Comparison of ENCODE assay signal across 15 cellular contexts in the genomic region with DNA sequence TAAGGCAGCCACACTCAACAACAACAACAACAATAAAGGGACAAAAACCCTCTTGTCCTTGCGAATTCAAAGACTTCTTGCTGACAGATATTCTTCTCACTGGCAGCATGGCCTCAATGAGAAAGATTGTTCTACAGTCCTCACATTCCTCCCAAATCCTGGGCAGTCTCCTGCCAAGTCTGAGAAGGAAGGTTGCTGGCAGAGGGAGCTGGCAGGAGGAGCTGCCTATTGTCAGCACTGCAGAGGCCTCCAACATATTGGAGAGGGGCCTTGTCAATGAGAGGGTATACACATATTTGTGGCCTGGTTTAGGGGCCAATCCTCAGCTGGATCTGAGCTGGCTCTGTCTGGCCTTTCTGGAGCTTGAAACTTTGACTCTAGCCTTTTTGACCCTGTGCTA.
A peak's percentile ranks its signal among the peaks of the same experiment; 100 is the strongest.
DNase-seq lines count a peak whose midpoint lies in the region; ATAC-seq and TF ChIP-seq lines count a peak whose summit lies in the region.
"Had no signal": no experiment of that assay in that cellular context is flagged by ENCODE, and none has a peak within 500 bp of the region (broad histone marks: within the 10 kb centered on the region; RNA-seq: fewer than 3 reads in every experiment).

No MANE protein-coding gene starts in this region.

- H3K9me3 Mint-ChIP-seq in natural killer cell treated with Interleukin-12 subunit alpha and Interleukin-12 subunit beta and Interleukin-15 and Interleukin-18, amount 100 ng/mL, for 72 hours: no peaks in the 10 kb centered on the region
- peaks cover 3% of the 10 kb centered on the region for H3K9me3 Mint-ChIP-seq in progenitor cell of endocrine pancreas (ENCODE audit: low read depth)
- H3K9me3 Mint-ChIP-seq: stimulated activated effector memory CD8-positive, alpha-beta T cell treated with anti-CD3 and anti-CD28 coated beads, Interleukin-12 subunit alpha, Interleukin-12 subunit beta, amount 100 ng/mL, for 72 hours; type B pancreatic cell had no signal

- DNase-seq in cardiac muscle cell (ENCODE audit: low read depth in 1 of 2, low spot score in 1 of 2): peak in 1 of 2 donors; percentile 30
- DNase-seq in left ventricle myocardium inferior: no peak
- DNase-seq in fibroblast of gingiva (ENCODE audit: low read depth): peak; percentile 32
- DNase-seq in mucosa of gallbladder (ENCODE audit: low spot score): peak; percentile 22
- no peak for DNase-seq in natural killer cell treated with Interleukin-12 subunit alpha and Interleukin-12 subunit beta and Interleukin-15 and Interleukin-18, amount 100 ng/mL, for 72 hours (ENCODE audit: low spot score)
- no peak for DNase-seq in adrenal gland
- no peak for DNase-seq in progenitor cell of endocrine pancreas (ENCODE audit: low spot score, unreplicated experiment)
- DNase-seq in HAP-1 (ENCODE audit: low spot score in 2 of 2): no peak
- DNase-seq: activated T-cell treated with anti-CD3 and anti-CD28 coated beads, Interleukin-2, amount 50 U/mL, for 24 hours; Kasumi-1; NCI-H510A treated with DMSO at 0.1 percent for 48 hours; PC-9 had no signal

- no peak for ATAC-seq in natural killer cell treated with Interleukin-12 subunit alpha and Interleukin-12 subunit beta and Interleukin-15 and Interleukin-18, amount 100 ng/mL, for 72 hours
- ATAC-seq: stimulated activated effector memory CD8-positive, alpha-beta T cell treated with anti-CD3 and anti-CD28 coated beads, Interleukin-12 subunit alpha, Interleukin-12 subunit beta, amount 100 ng/mL, for 72 hours had no signal

- H3K27ac ChIP-seq in cardiac muscle cell (peak overlapping the region; percentile 12), left ventricle myocardium inferior (replicated peaks) (no peak overlapping the region), adrenal gland (no peak overlapping the region)
- H3K27ac ChIP-seq: PC-9 had no signal

- no peaks in the 10 kb centered on the region for H3K9me3 ChIP-seq in cardiac muscle cell (ENCODE audit: low read depth)
- H3K9me3 ChIP-seq in left ventricle myocardium inferior (replicated peaks): no peaks in the 10 kb centered on the region
- no peaks in the 10 kb centered on the region for H3K9me3 ChIP-seq in adrenal gland (replicated peaks in 1 of 3)
- no peaks in the 10 kb centered on the region for H3K9me3 ChIP-seq in HAP-1

- no peaks in the 10 kb centered on the region for H3K36me3 ChIP-seq in cardiac muscle cell
- H3K36me3 ChIP-seq in left ventricle myocardium inferior: no peaks in the 10 kb centered on the region
- no peaks in the 10 kb centered on the region for H3K36me3 ChIP-seq in adrenal gland (replicated peaks in 1 of 2)
- no peaks in the 10 kb centered on the region for H3K36me3 ChIP-seq in HAP-1 (replicated peaks)

- WGBS in adrenal gland, 4 donors: 81 to 100% (median 94%) methylated on average over 1 of the region's 1 CpG

- no peak for TF ChIP-seq POLR2A in adrenal gland (IDR thresholded peaks at IDR 0.05)

- H3K4me1 Mint-ChIP-seq in natural killer cell treated with Interleukin-12 subunit alpha and Interleukin-12 subunit beta and Interleukin-15 and Interleukin-18, amount 100 ng/mL, for 72 hours (ENCODE audit: low read depth in 2 of 2): no peaks in the 10 kb centered on the region
- no peaks in the 10 kb centered on the region for H3K4me1 Mint-ChIP-seq in progenitor cell of endocrine pancreas (ENCODE audit: low read depth)
- H3K4me1 Mint-ChIP-seq: stimulated activated effector memory CD8-positive, alpha-beta T cell treated with anti-CD3 and anti-CD28 coated beads, Interleukin-12 subunit alpha, Interleukin-12 subunit beta, amount 100 ng/mL, for 72 hours had no signal

- no peaks in the 10 kb centered on the region for H3K36me3 Mint-ChIP-seq in natural killer cell treated with Interleukin-12 subunit alpha and Interleukin-12 subunit beta and Interleukin-15 and Interleukin-18, amount 100 ng/mL, for 72 hours
- no peaks in the 10 kb centered on the region for H3K36me3 Mint-ChIP-seq in progenitor cell of endocrine pancreas (ENCODE audit: insufficient read depth)
- H3K36me3 Mint-ChIP-seq: activated naive CD8-positive, alpha-beta T cell; stimulated activated effector memory CD8-positive, alpha-beta T cell treated with anti-CD3 and anti-CD28 coated beads, Interleukin-12 subunit alpha, Interleukin-12 subunit beta, amount 100 ng/mL, for 72 hours; type B pancreatic cell had no signal

- no peak for TF ChIP-seq CTCF in cardiac muscle cell (IDR thresholded peaks at IDR 0.05; ENCODE audit: low read depth, low read length)
- no peak for TF ChIP-seq CTCF in left ventricle myocardium inferior (IDR thresholded peaks at IDR 0.05; ENCODE audit: borderline replicate concordance)
- TF ChIP-seq CTCF in adrenal gland (IDR thresholded peaks at IDR 0.05): no peak
- no peak for TF ChIP-seq CTCF in progenitor cell of endocrine pancreas (IDR thresholded peaks at IDR 0.05; ENCODE audit: unreplicated experiment)

- H3K4me1 ChIP-seq in cardiac muscle cell (ENCODE audit: low read depth): peaks cover 6% of the 10 kb centered on the region
- peaks cover 8% of the 10 kb centered on the region for H3K4me1 ChIP-seq in left ventricle myocardium inferior
- H3K4me1 ChIP-seq in adrenal gland (replicated peaks in 1 of 2): no peaks in the 10 kb centered on the region
- no peaks in the 10 kb centered on the region for H3K4me1 ChIP-seq in HAP-1

- intact Hi-C loops in left ventricle myocardium inferior (cut with micrococcal nuclease) (no loop called here), adrenal gland (cut with DNase I) (no loop called here)

- H3K27me3 Mint-ChIP-seq in natural killer cell treated with Interleukin-12 subunit alpha and Interleukin-12 subunit beta and Interleukin-15 and Interleukin-18, amount 100 ng/mL, for 72 hours: peaks cover 13 to 24% of the 10 kb centered on the region in 2 donors
- H3K27me3 Mint-ChIP-seq in progenitor cell of endocrine pancreas: no peaks in the 10 kb centered on the region

- H3K4me3 Mint-ChIP-seq in natural killer cell treated with Interleukin-12 subunit alpha and Interleukin-12 subunit beta and Interleukin-15 and Interleukin-18, amount 100 ng/mL, for 72 hours: no peak overlapping the region
- H3K4me3 Mint-ChIP-seq in progenitor cell of endocrine pancreas (ENCODE audit: low read depth): no peak overlapping the region
- H3K4me3 Mint-ChIP-seq: activated naive CD8-positive, alpha-beta T cell; activated T-cell treated with anti-CD3 and anti-CD28 coated beads, Interleukin-2, amount 50 U/mL, for 24 hours; stimulated activated effector memory CD8-positive, alpha-beta T cell treated with anti-CD3 and anti-CD28 coated beads, Interleukin-12 subunit alpha, Interleukin-12 subunit beta, amount 100 ng/mL, for 72 hours; type B pancreatic cell had no signal

- H3K27me3 ChIP-seq in cardiac muscle cell (no peaks in the 10 kb centered on the region), left ventricle myocardium inferior (ENCODE audit: low read depth) (no peaks in the 10 kb centered on the region), adrenal gland (no peaks in the 10 kb centered on the region), HAP-1 (ENCODE audit: low read depth) (no peaks in the 10 kb centered on the region)

- H3K4me3 ChIP-seq in cardiac muscle cell (no peak overlapping the region), left ventricle myocardium inferior (no peak overlapping the region), adrenal gland (no peak overlapping the region), HAP-1 (no peak overlapping the region)
- H3K4me3 ChIP-seq: PC-9 had no signal

- in situ Hi-C loops in HAP-1 (cut with MboI; ENCODE audit: low sequenced_read_pairs): no loop called here

- H3K27ac Mint-ChIP-seq in natural killer cell treated with Interleukin-12 subunit alpha and Interleukin-12 subunit beta and Interleukin-15 and Interleukin-18, amount 100 ng/mL, for 72 hours: no peak overlapping the region
- no peak overlapping the region for H3K27ac Mint-ChIP-seq in progenitor cell of endocrine pancreas
- H3K27ac Mint-ChIP-seq: activated naive CD8-positive, alpha-beta T cell; activated T-cell treated with anti-CD3 and anti-CD28 coated beads, Interleukin-2, amount 50 U/mL, for 24 hours; stimulated activated effector memory CD8-positive, alpha-beta T cell treated with anti-CD3 and anti-CD28 coated beads, Interleukin-12 subunit alpha, Interleukin-12 subunit beta, amount 100 ng/mL, for 72 hours; type B pancreatic cell had no signal

Comparison
In these comparisons a context has a peak if more than half of its experiments do, and no peak if none do; other contexts are left out.
1. DNase-seq: peak in fibroblast of gingiva (single experiment) and mucosa of gallbladder (single experiment); none in left ventricle myocardium inferior (single experiment), natural killer cell treated with Interleukin-12 subunit alpha and Interleukin-12 subunit beta and Interleukin-15 and Interleukin-18, amount 100 ng/mL, for 72 hours (single experiment), adrenal gland (0 of 7), progenitor cell of endocrine pancreas (single experiment) and HAP-1 (0 of 2).